ENCODE assay signal across 8 cellular contexts in genomic region chr11:134275534-134276395, GRCh38. TPM values are rescaled to one million over a fixed set of nuclear protein-coding genes. Genes with fewer than 3 reads are reported as not detected.
A peak's percentile ranks its signal among the peaks of the same experiment; 100 is the strongest.
DNase-seq lines count a peak whose midpoint lies in the region; ATAC-seq, FAIRE-seq and TF ChIP-seq lines count a peak whose summit lies in the region.

Gene GLB1L3, plus strand, starts transcription at chr11:134276379. Its CDS starts 362 bp downstream, at chr11:134276741.

- H3K36me3 Mint-ChIP-seq in naive thymus-derived CD4-positive, alpha-beta T cell: peaks cover 0 to 25% (median 0%) of the 10 kb centered on the region in 5 donors
- no peaks in the 10 kb centered on the region for H3K36me3 Mint-ChIP-seq in stimulated activated memory B cell treated with anti-CD40 and anti-IgM and Interleukin-4, amounts not matched to agents 10 μg/mL and 1 μg/mL and 100 μg/mL, for 72 hours

- peak; percentile 24 for TF ChIP-seq CTCF in epithelial cell of proximal tubule (conservative IDR thresholded peaks at IDR 0.05; ENCODE audit: low read depth, low read length)

- CTCF ChIA-PET in naive thymus-derived CD4-positive, alpha-beta T cell (lab: Charles Lee): interaction anchor here (0.5 to 1.4 kb wide), 10 partner anchors 12 to 70 kb away, joined by 3 to 7 read pairs (median 3); partner anchors contain the start of genes NCAPD3 and VPS26B

- peak within 1 kb of the TSS in 9 of 11 experiments; percentile 13 to 59 (median 48); a peak in 16 of 22 replicates for H3K9ac ChIP-seq in BLaER1 treated with 17β-estradiol and CSF1 and Interleukin-3, amounts not matched to agents 10 nM and 100 nM

- H3K9me3 Mint-ChIP-seq in naive thymus-derived CD4-positive, alpha-beta T cell: peaks cover 0 to 6% (median 0%) of the 10 kb centered on the region in 11 donors
- H3K9me3 Mint-ChIP-seq in stimulated activated memory B cell treated with anti-CD40 and anti-IgM and Interleukin-4, amounts not matched to agents 10 μg/mL and 1 μg/mL and 100 μg/mL, for 72 hours: peaks cover 3% of the 10 kb centered on the region

- intact Hi-C loops in naive thymus-derived CD4-positive, alpha-beta T cell (cut with micrococcal nuclease): loop anchor here (1.0 to 5.0 kb wide), 10 partner anchors 13 to 328 kb away; partner anchors contain the start of genes ACAD8 (in 2 of the 2), GLB1L2 (in 2 of the 2), THYN1 (in 2 of the 2) and IGSF9B (in 1 of the 2)

- H3K4me1 ChIP-seq in BLaER1 treated with 17β-estradiol and CSF1 and Interleukin-3, amounts not matched to agents 10 nM and 100 nM: peaks cover 22 to 40% (median 28%) of the 10 kb centered on the region in 10 experiments; a peak in 19 of 20 replicates
- peaks cover 21 to 31% of the 10 kb centered on the region in 2 donors for H3K4me1 ChIP-seq in naive thymus-derived CD4-positive, alpha-beta T cell (ENCODE audit: control insufficient read depth in 2 of 2, insufficient read depth in 2 of 2, low read length in 2 of 2)

- H4K20me1 ChIP-seq in BLaER1 treated with 17β-estradiol and CSF1 and Interleukin-3, amounts not matched to agents 10 nM and 100 nM: peaks cover 0 to 45% (median 31%) of the 10 kb centered on the region in 11 experiments; a peak in 18 of 22 replicates

- H3K9me3 ChIP-seq in BLaER1 treated with 17β-estradiol and CSF1 and Interleukin-3, amounts not matched to agents 10 nM and 100 nM (replicated peaks in 1 of 11): peaks cover 6 to 13% (median 7%) of the 10 kb centered on the region in 11 experiments; a peak in 19 of 22 replicates
- no peaks in the 10 kb centered on the region for H3K9me3 ChIP-seq in naive thymus-derived CD4-positive, alpha-beta T cell (ENCODE audit: control insufficient read depth in 2 of 3, low read length in 3 of 3)

- no peak for FAIRE-seq in urothelium cell line (lab: Jason Lieb, UNC)

- H3K27ac ChIP-seq in BLaER1 treated with 17β-estradiol and CSF1 and Interleukin-3, amounts not matched to agents 10 nM and 100 nM: no peak within 1 kb of the TSS
- H3K27ac ChIP-seq in naive thymus-derived CD4-positive, alpha-beta T cell (ENCODE audit: low read depth, low read length): peak within 1 kb of the TSS; percentile 69

- H3K36me3 ChIP-seq in BLaER1 treated with 17β-estradiol and CSF1 and Interleukin-3, amounts not matched to agents 10 nM and 100 nM: 0 out of 22 replicates have a peak, but pooled peaks cover 0 to 3% (median 0%) of the 10 kb centered on the region in 11 experiments
- H3K36me3 ChIP-seq in naive thymus-derived CD4-positive, alpha-beta T cell (ENCODE audit: control insufficient read depth in 2 of 3, insufficient read depth in 3 of 3, low read length in 3 of 3): no peaks in the 10 kb centered on the region

- POLR2A ChIA-PET in naive thymus-derived CD4-positive, alpha-beta T cell (lab: Charles Lee): interaction anchor here (0.8 to 3.0 kb wide), 8 partner anchors 14 to 56 kb away, joined by 3 to 22 read pairs (median 4); partner anchors contain the start of genes ACAD8, GLB1L2, NCAPD3 and THYN1

- H3K4me3 ChIP-seq in BLaER1 treated with 17β-estradiol and CSF1 and Interleukin-3, amounts not matched to agents 10 nM and 100 nM: peak within 1 kb of the TSS; percentile 53 to 69 (median 60)
- peak within 1 kb of the TSS; percentile 29 for H3K4me3 ChIP-seq in epithelial cell of proximal tubule (ENCODE audit: low read depth, low read length)
- H3K4me3 ChIP-seq in naive thymus-derived CD4-positive, alpha-beta T cell (ENCODE audit: low read length): peak within 1 kb of the TSS; percentile 93

- peaks cover 84 to 96% (median 86%) of the 10 kb centered on the region in 11 experiments for H3K27me3 ChIP-seq in BLaER1 treated with 17β-estradiol and CSF1 and Interleukin-3, amounts not matched to agents 10 nM and 100 nM
- no peaks in the 10 kb centered on the region for H3K27me3 ChIP-seq in naive thymus-derived CD4-positive, alpha-beta T cell (ENCODE audit: control insufficient read depth in 2 of 2, insufficient read depth in 2 of 2, low read length in 2 of 2)

- peaks cover 0 to 11% (median 4%) of the 10 kb centered on the region in 5 donors for H3K27me3 Mint-ChIP-seq in naive thymus-derived CD4-positive, alpha-beta T cell
- peaks cover 82% of the 10 kb centered on the region for H3K27me3 Mint-ChIP-seq in stimulated activated memory B cell treated with anti-CD40 and anti-IgM and Interleukin-4, amounts not matched to agents 10 μg/mL and 1 μg/mL and 100 μg/mL, for 72 hours

- H3K27ac Mint-ChIP-seq in naive thymus-derived CD4-positive, alpha-beta T cell: peak within 1 kb of the TSS; percentile 66 to 94 (median 92)
- no peak within 1 kb of the TSS for H3K27ac Mint-ChIP-seq in stimulated activated memory B cell treated with anti-CD40 and anti-IgM and Interleukin-4, amounts not matched to agents 10 μg/mL and 1 μg/mL and 100 μg/mL, for 72 hours

- peak within 1 kb of the TSS; percentile 90 to 99 (median 95) for H3K4me3 Mint-ChIP-seq in naive thymus-derived CD4-positive, alpha-beta T cell
- peak within 1 kb of the TSS; percentile 74 for H3K4me3 Mint-ChIP-seq in stimulated activated memory B cell treated with anti-CD40 and anti-IgM and Interleukin-4, amounts not matched to agents 10 μg/mL and 1 μg/mL and 100 μg/mL, for 72 hours

- H3K4me2 ChIP-seq in BLaER1 treated with 17β-estradiol and CSF1 and Interleukin-3, amounts not matched to agents 10 nM and 100 nM: peak within 1 kb of the TSS; percentile 89 to 98 (median 95)

- ATAC-seq in GM21367 (IDR thresholded peaks at IDR 0.05; ENCODE audit: unreplicated experiment): peak; percentile 78
- peak; percentile 94 for ATAC-seq in naive thymus-derived CD4-positive, alpha-beta T cell
- peak; percentile 71 for ATAC-seq in stimulated activated memory B cell treated with anti-CD40 and anti-IgM and Interleukin-4, amounts not matched to agents 10 μg/mL and 1 μg/mL and 100 μg/mL, for 72 hours

- DNase-seq in NCI-H1092 (lab: John Stamatoyannopoulos, UW) (peak; percentile 80), epithelial cell of proximal tubule (ENCODE audit: low read depth) (no peak), urothelium cell line (ENCODE audit: low spot score) (no peak)
- DNase-seq in activated CD8-positive, alpha-beta memory T cell treated with anti-CD3 and anti-CD28 coated beads, Interleukin-2, amount 50 U/mL, for 1 hour (ENCODE audit: extremely low read depth): peak; percentile 55
- DNase-seq in naive thymus-derived CD4-positive, alpha-beta T cell: peak; percentile 58 to 81 (median 79)

- H3K4me1 Mint-ChIP-seq in naive thymus-derived CD4-positive, alpha-beta T cell: peaks cover 26 to 54% (median 50%) of the 10 kb centered on the region in 7 donors
- H3K4me1 Mint-ChIP-seq in stimulated activated memory B cell treated with anti-CD40 and anti-IgM and Interleukin-4, amounts not matched to agents 10 μg/mL and 1 μg/mL and 100 μg/mL, for 72 hours: peaks cover 26% of the 10 kb centered on the region

RNA-seq across cellular contexts. Expression of gene GLB1L3, which starts in this region (rescaled TPM):
- 0.17 TPM in 1 of 2 replicates, not detected in the other for total RNA-seq in epithelial cell of proximal tubule
- total RNA-seq in naive thymus-derived CD4-positive, alpha-beta T cell: 10 to 100 TPM in 1 of 5 experiments, 1 to 10 TPM in 4; 1.0 to 11.4 (median 2.5) TPM
- polyA plus RNA-seq in naive thymus-derived CD4-positive, alpha-beta T cell: 1 to 10 TPM; 2.4 to 2.8 TPM

Comparison
In these comparisons a context has a peak if more than half of its experiments do, and no peak if none do; other contexts are left out.
1. H3K4me3 ChIP-seq: peak in every context shown above with its lines; median percentile 93 in naive thymus-derived CD4-positive, alpha-beta T cell; 60 in BLaER1 treated with 17β-estradiol and CSF1 and Interleukin-3, amounts not matched to agents 10 nM and 100 nM; 29 in epithelial cell of proximal tubule.
2. DNase-seq: peak in NCI-H1092 (single experiment), activated CD8-positive, alpha-beta memory T cell treated with anti-CD3 and anti-CD28 coated beads, Interleukin-2, amount 50 U/mL, for 1 hour (single experiment) and naive thymus-derived CD4-positive, alpha-beta T cell (9 of 9); none in epithelial cell of proximal tubule (single experiment) and urothelium cell line (single experiment).
3. Peak in every context shown above with its lines, with median percentiles within 50 percentile points of each other: ATAC-seq.